ENCODE assay signal across 10 cellular contexts in the genomic region with DNA sequence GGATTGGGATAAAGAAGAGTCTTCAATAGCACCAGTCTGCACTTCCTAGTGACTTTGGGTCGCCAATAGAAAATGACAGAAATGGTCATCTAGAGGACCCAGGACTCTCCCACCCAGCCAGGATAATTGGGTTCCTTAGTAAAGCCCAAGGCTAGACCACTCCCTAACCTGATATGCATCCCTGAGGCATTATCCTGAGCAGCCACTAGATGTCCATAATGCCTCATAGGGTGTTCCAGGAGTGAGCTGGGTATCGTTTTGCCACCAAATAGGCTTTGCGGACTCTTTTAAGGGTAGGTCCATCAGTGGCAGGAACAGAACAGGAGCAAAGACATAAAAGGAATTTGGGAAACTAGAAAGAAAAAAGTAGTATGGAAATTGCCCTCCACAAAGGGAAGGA. TPM values are rescaled to one million over a fixed set of nuclear protein-coding genes. Genes with fewer than 3 reads are reported as not detected.
DNase-seq lines count a peak whose midpoint lies in the region; ATAC-seq and TF ChIP-seq lines count a peak whose summit lies in the region.
"Had no signal": no experiment of that assay in that cellular context is flagged by ENCODE, and none has a peak within 500 bp of the region (broad histone marks: within the 10 kb centered on the region; RNA-seq: fewer than 3 reads in every experiment).

No MANE protein-coding gene starts in this region.

- peak; percentile 50 for TF ChIP-seq CTCF in MM.1S (IDR thresholded peaks at IDR 0.05; ENCODE audit: low read length)
- peak; percentile 39 to 56 (median 54) for TF ChIP-seq CTCF in nephron (IDR thresholded peaks at IDR 0.05; ENCODE audit: unreplicated experiment in 3 of 3)
- TF ChIP-seq CTCF in prostate gland (IDR thresholded peaks at IDR 0.05) = peak in 2 of 4 experiments; percentile 14 to 15

- H3K9me3 Mint-ChIP-seq in nephron = no peaks in the 10 kb centered on the region

- H3K79me2 ChIP-seq in MM.1S (ENCODE audit: low read length) = peaks cover 67% of the 10 kb centered on the region

- no peak overlapping the region; the same call in 1 of the 2 replicates for H3K27ac ChIP-seq in MM.1S (ENCODE audit: low read length)
- no peak overlapping the region for H3K27ac ChIP-seq in prostate gland

- H2AFZ ChIP-seq in MM.1S (ENCODE audit: low read length) = no peak overlapping the region

- H3K4me1 ChIP-seq in MM.1S (ENCODE audit: low read length) = peaks cover 60% of the 10 kb centered on the region
- peaks cover 2% of the 10 kb centered on the region for H3K4me1 ChIP-seq in prostate gland (replicated peaks)

- peak overlapping the region; percentile 40 for H3K4me2 ChIP-seq in MM.1S (ENCODE audit: low read depth, low read length)

- no peak overlapping the region for H3K9ac ChIP-seq in MM.1S (ENCODE audit: low read length)

- no peaks in the 10 kb centered on the region for H3K27me3 ChIP-seq in MM.1S (replicated peaks; ENCODE audit: insufficient read depth, low read length)
- H3K27me3 ChIP-seq in prostate gland (replicated peaks; ENCODE audit: insufficient read depth) = no peaks in the 10 kb centered on the region

- H3K36me3 Mint-ChIP-seq in nephron (ENCODE audit: low read depth) = no peaks in the 10 kb centered on the region

- H3K4me3 Mint-ChIP-seq in nephron = no peak overlapping the region

- H3K4me3 ChIP-seq in MM.1S (ENCODE audit: low read length) = no peak overlapping the region
- H3K4me3 ChIP-seq in prostate gland = no peak overlapping the region

- DNase-seq in G401 (ENCODE audit: low spot score) = peak; percentile 84
- peak; percentile 31 for DNase-seq in MM.1S
- peak; percentile 58 for DNase-seq in astrocyte of the hippocampus (ENCODE audit: low read depth, low spot score)
- DNase-seq in prostate gland (ENCODE audit: low spot score) = no peak
- no peak for DNase-seq in NCI-H2029 treated with DMSO at 0.1 percent for 48 hours (lab: John Stamatoyannopoulos, UW)
- DNase-seq: GOT3 had no signal

- H3K9me3 ChIP-seq in MM.1S (replicated peaks; ENCODE audit: insufficient read depth, low read length) = no peaks in the 10 kb centered on the region
- no peaks in the 10 kb centered on the region for H3K9me3 ChIP-seq in prostate gland

- H3K27me3 Mint-ChIP-seq in nephron (ENCODE audit: low read depth) = peaks cover 20% of the 10 kb centered on the region

- 89% methylated on average over 3 of the region's 3 CpGs for WGBS in prostate gland

- H3K27ac Mint-ChIP-seq in nephron = no peak overlapping the region

- peaks cover 17% of the 10 kb centered on the region; the same call in 1 of the 2 replicates for H4K20me1 ChIP-seq in MM.1S (ENCODE audit: insufficient read depth, low read length)

- no peaks in the 10 kb centered on the region for H3K9me2 ChIP-seq in MM.1S (replicated peaks; ENCODE audit: insufficient read depth, low read length)

- ATAC-seq in GM21367 (IDR thresholded peaks at IDR 0.05; ENCODE audit: unreplicated experiment) (no peak), HG03095 (IDR thresholded peaks at IDR 0.05; ENCODE audit: unreplicated experiment) (no peak)

- no peak for TF ChIP-seq POLR2A in prostate gland (IDR thresholded peaks at IDR 0.05)

- H3K36me3 ChIP-seq in MM.1S (replicated peaks; ENCODE audit: insufficient read depth, low read length) (no peaks in the 10 kb centered on the region), prostate gland (no peaks in the 10 kb centered on the region)

- H3F3A ChIP-seq in MM.1S (ENCODE audit: insufficient read depth, low read length) = peaks cover 47% of the 10 kb centered on the region

- in situ Hi-C loops in G401 (cut with HindIII; ENCODE audit: low sequenced_read_pairs) = no loop called here

- intact Hi-C loops in prostate gland (cut with DNase I) = loop anchor here (10.0 kb wide), 2 partner anchors 169 to 451 kb away; partner anchors contain the start of genes ARF5 and GCC1

- H3K4me1 Mint-ChIP-seq in nephron = peaks cover 6% of the 10 kb centered on the region

RNA-seq across cellular contexts. Expression of gene LRRC4, which starts 4.5 kb away (rescaled TPM):
- total RNA-seq in G401 (2014; rRNA removed; shearing (Covaris generic)) = 0.10 and 0.12 TPM in 2 replicates
- total RNA-seq in prostate gland = 1 to 10 TPM in 1 of 2 donors, under 1 TPM in 1; 0.23 to 5.7 TPM
- total RNA-seq: T-helper 2 cell treated with Interferon-gamma antibody and Interleukin-4, amounts not matched to agents 100 ng/mL and 5 ng/mL, for 36 hours had no signal

Comparison
In these comparisons a context has a peak if more than half of its experiments do, and no peak if none do; other contexts are left out.
1. DNase-seq: peak in G401 (single experiment), MM.1S (single experiment) and astrocyte of the hippocampus (single experiment); none in prostate gland (single experiment) and NCI-H2029 treated with DMSO at 0.1 percent for 48 hours (single experiment).